8 cellular contexts compared by ENCODE assay signal in genomic region chr16:69761983-69762842, GRCh38. TPM values are rescaled to one million over a fixed set of nuclear protein-coding genes. Genes with fewer than 3 reads are reported as not detected.
DNase-seq lines count a peak whose midpoint lies in the region; ATAC-seq and TF ChIP-seq lines count a peak whose summit lies in the region.

TSS of gene WWP2 (plus strand) at chr16:69762332. CDS start at chr16:69787011, 24,679 bp downstream.

- H3K4me3 ChIP-seq in Loucy (ENCODE audit: low read length, poor library complexity, severe bottlenecking) (peak within 1 kb of the TSS; percentile 97), thoracic aorta (peak within 1 kb of the TSS; percentile 96)

- peak within 1 kb of the TSS; percentile 90 for H3K4me3 Mint-ChIP-seq in osteocyte (ENCODE audit: unreplicated experiment)

- H3K36me3 ChIP-seq in Loucy (ENCODE audit: insufficient read depth, low read length) (no peaks in the 10 kb centered on the region), thoracic aorta (no peaks in the 10 kb centered on the region)

- TF ChIP-seq CTCF in Loucy (conservative IDR thresholded peaks at IDR 0.05; ENCODE audit: low read length) (no peak), osteocyte (IDR thresholded peaks at IDR 0.05) (no peak), thoracic aorta (IDR thresholded peaks at IDR 0.05) (no peak)

- ATAC-seq in GM21825 (IDR thresholded peaks at IDR 0.05; ENCODE audit: unreplicated experiment), result peak; percentile 79
- peak; percentile 90 to 91 for ATAC-seq in activated naive CD4-positive, alpha-beta T cell treated with anti-CD3 and anti-CD28 coated beads, Interleukin-2, amount 50 U/mL, for 72 hours
- peak; percentile 77 for ATAC-seq in thoracic aorta (ENCODE audit: insufficient number of reproducible peaks, low FRiP score, low read depth)

- H3K4me1 ChIP-seq in Loucy (ENCODE audit: insufficient read depth, low read length, poor library complexity, severe bottlenecking), result peaks cover 18% of the 10 kb centered on the region
- peaks cover 12 to 17% of the 10 kb centered on the region in 2 donors for H3K4me1 ChIP-seq in thoracic aorta (ENCODE audit: control insufficient read depth in 1 of 2, low read depth in 2 of 2)

- H3K4me2 ChIP-seq in Loucy (ENCODE audit: low read depth, low read length, poor library complexity, severe bottlenecking), result peak within 1 kb of the TSS; percentile 96

- peaks cover 11% of the 10 kb centered on the region for H3K4me1 Mint-ChIP-seq in osteocyte (ENCODE audit: unreplicated experiment)

- H3K36me3 Mint-ChIP-seq in activated naive CD4-positive, alpha-beta T cell treated with anti-CD3 and anti-CD28 coated beads, Interleukin-2, amount 50 U/mL, for 72 hours, result peaks cover 5 to 15% of the 10 kb centered on the region in 2 donors
- H3K36me3 Mint-ChIP-seq in osteocyte (ENCODE audit: unreplicated experiment), result no peaks in the 10 kb centered on the region

- H3K79me2 ChIP-seq in Loucy (ENCODE audit: insufficient read depth, low read length), result peaks cover 17% of the 10 kb centered on the region; the same call in 1 of the 2 replicates

- H3K27me3 ChIP-seq in Loucy (ENCODE audit: insufficient read depth, low read length, poor library complexity, severe bottlenecking) (no peaks in the 10 kb centered on the region), thoracic aorta (replicated peaks; ENCODE audit: insufficient read depth) (no peaks in the 10 kb centered on the region)

- peaks cover 3% of the 10 kb centered on the region for H3F3A ChIP-seq in Loucy (ENCODE audit: low read depth)

- H3K9me3 ChIP-seq in Loucy (ENCODE audit: insufficient read depth, low read depth, low read length), result no peaks in the 10 kb centered on the region
- no peaks in the 10 kb centered on the region for H3K9me3 ChIP-seq in thoracic aorta

- H4K20me1 ChIP-seq in Loucy (ENCODE audit: insufficient read depth, low read length, poor library complexity, severe bottlenecking), result no peaks in the 10 kb centered on the region

- peak within 1 kb of the TSS; percentile 84 for H3K9ac ChIP-seq in Loucy (ENCODE audit: low read depth, low read length, poor library complexity, severe bottlenecking)

- H2AFZ ChIP-seq in Loucy (ENCODE audit: low read length), result peak within 1 kb of the TSS; percentile 96

- H3K9me3 Mint-ChIP-seq in activated naive CD4-positive, alpha-beta T cell treated with anti-CD3 and anti-CD28 coated beads, Interleukin-2, amount 50 U/mL, for 72 hours, result no peaks in the 10 kb centered on the region
- H3K9me3 Mint-ChIP-seq in osteocyte (ENCODE audit: unreplicated experiment), result no peaks in the 10 kb centered on the region

- peak within 1 kb of the TSS; percentile 88 to 90 for H3K27ac ChIP-seq in thoracic aorta

- H3K9me2 ChIP-seq in Loucy (replicated peaks; ENCODE audit: low read depth, low read length), result no peaks in the 10 kb centered on the region

- DNase-seq in EH (ENCODE audit: low read depth) (peak; percentile 68), SKM-1 (lab: John Stamatoyannopoulos, UW; ENCODE audit: unreplicated experiment) (peak; percentile 54), head of caudate nucleus (peak; percentile 21 to 86 (median 72)), osteocyte (ENCODE audit: extremely low spot score, unreplicated experiment) (peak; percentile 89), thoracic aorta (ENCODE audit: low spot score) (no peak)
- DNase-seq in activated naive CD4-positive, alpha-beta T cell treated with anti-CD3 and anti-CD28 coated beads, Interleukin-2, amount 50 U/mL, for 72 hours (ENCODE audit: low spot score in 2 of 2), result peak; percentile 72 to 81

- intact Hi-C loops in head of caudate nucleus (cut with DNase I), result no loop called here

- peak within 1 kb of the TSS; percentile 90 to 97 for H3K27ac Mint-ChIP-seq in activated naive CD4-positive, alpha-beta T cell treated with anti-CD3 and anti-CD28 coated beads, Interleukin-2, amount 50 U/mL, for 72 hours
- peak within 1 kb of the TSS; percentile 95 for H3K27ac Mint-ChIP-seq in osteocyte (ENCODE audit: unreplicated experiment)

- peaks cover 3% of the 10 kb centered on the region for H3K27me3 Mint-ChIP-seq in osteocyte (ENCODE audit: unreplicated experiment)

RNA-seq across cellular contexts. Expression of gene WWP2, which starts in this region (rescaled TPM):
- total RNA-seq in activated naive CD4-positive, alpha-beta T cell treated with anti-CD3 and anti-CD28 coated beads, Interleukin-2, amount 50 U/mL, for 72 hours, result 10 to 100 TPM; 48.2 to 51.9 TPM
- total RNA-seq in osteocyte (36.2 and 38.2 TPM in 2 replicates), thoracic aorta (100 to 1,000 TPM; 144 to 146 TPM)
